1 cellular context compared by ENCODE assay signal in genomic region chr2:68371138-68371537, GRCh38.
TF ChIP-seq lines count a peak whose summit lies in the region.

No MANE protein-coding gene starts in this region.

TF ChIP-seq in K562, 482 proteins besides CTCF, POLR2A, EP300 and RAD21:
- TF ChIP-seq HMBOX1 (IDR thresholded peaks at IDR 0.05), result peak; percentile 51; the same call in 1 of the 2 replicates
- TF ChIP-seq CREB5 (CRISPR knock-in tag; IDR thresholded peaks at IDR 0.05), result no peak
- TF ChIP-seq MXI1 (IDR thresholded peaks at IDR 0.05; ENCODE audit: low read depth, low read length), result no peak
- TF ChIP-seq POLR2B (IDR thresholded peaks at IDR 0.05; ENCODE audit: low read depth, partially characterized antibody), result no peak
